ENCODE assay signal across 11 cellular contexts in the genomic region with DNA sequence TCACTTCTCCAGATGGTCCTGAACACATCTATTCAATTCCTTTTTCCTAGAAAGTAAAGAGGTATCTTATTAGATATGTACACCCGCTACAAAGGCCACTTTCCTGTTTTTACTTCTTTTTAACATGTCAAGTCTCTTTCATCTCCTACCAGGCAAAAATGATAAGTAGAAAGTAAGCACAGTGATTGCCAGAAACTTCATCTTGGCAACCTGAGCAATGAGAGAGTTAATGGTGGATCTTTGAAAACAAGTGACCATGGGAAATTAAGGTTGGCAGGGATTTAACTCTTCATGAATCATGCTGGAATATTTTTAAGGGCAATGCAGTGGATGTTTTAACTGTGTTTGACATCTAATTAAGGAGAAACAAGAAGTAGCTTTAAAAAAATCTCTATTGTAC. TPM values are rescaled to one million over a fixed set of nuclear protein-coding genes. Genes with fewer than 3 reads are reported as not detected.
DNase-seq lines count a peak whose midpoint lies in the region; ATAC-seq, FAIRE-seq and TF ChIP-seq lines count a peak whose summit lies in the region.
"Had no signal": no experiment of that assay in that cellular context is flagged by ENCODE, and none has a peak within 500 bp of the region (broad histone marks: within the 10 kb centered on the region; RNA-seq: fewer than 3 reads in every experiment).

No MANE protein-coding gene starts in this region.

- H2AFZ ChIP-seq in keratinocyte (ENCODE audit: control insufficient read depth, low read length) = peak overlapping the region; percentile 62

- intact Hi-C loops in left ventricle myocardium inferior (cut with micrococcal nuclease) = loop anchor here (5.0 kb wide), 1 partner anchor 215 kb away; no protein-coding TSS in a partner anchor
- intact Hi-C loops in Right ventricle myocardium superior (cut with DNase I) = no loop called here
- intact Hi-C loops in adrenal gland (cut with DNase I) = no loop called here

- H3K36me3 ChIP-seq in left ventricle myocardium inferior (no peaks in the 10 kb centered on the region), keratinocyte (ENCODE audit: control insufficient read depth in 2 of 2, extremely low read depth in 1 of 2, insufficient read depth in 2 of 2, low read length in 2 of 2) (no peaks in the 10 kb centered on the region), adrenal gland (replicated peaks in 1 of 2) (no peaks in the 10 kb centered on the region), brain microvascular endothelial cell (replicated peaks) (no peaks in the 10 kb centered on the region)

- H3K4me1 ChIP-seq in left ventricle myocardium inferior = peaks cover 22% of the 10 kb centered on the region
- H3K4me1 ChIP-seq in keratinocyte (ENCODE audit: control insufficient read depth, extremely low read depth, insufficient read depth, low read length) = peaks cover 21% of the 10 kb centered on the region
- H3K4me1 ChIP-seq in adrenal gland (replicated peaks in 1 of 2) = peaks cover 10% of the 10 kb centered on the region in 2 donors

- H4K20me1 ChIP-seq in keratinocyte (ENCODE audit: control insufficient read depth, extremely low read depth, insufficient read depth, low read length) = no peaks in the 10 kb centered on the region

- peaks cover 2% of the 10 kb centered on the region for H3K79me2 ChIP-seq in keratinocyte (ENCODE audit: control insufficient read depth, insufficient read depth, low read length)

- H3K27me3 ChIP-seq in left ventricle myocardium inferior (ENCODE audit: low read depth) (no peaks in the 10 kb centered on the region), keratinocyte (ENCODE audit: control insufficient read depth, extremely low read depth, insufficient read depth, low read length) (no peaks in the 10 kb centered on the region), adrenal gland (no peaks in the 10 kb centered on the region), brain microvascular endothelial cell (replicated peaks) (no peaks in the 10 kb centered on the region)

- no peak for TF ChIP-seq CTCF in left ventricle myocardium inferior (IDR thresholded peaks at IDR 0.05; ENCODE audit: borderline replicate concordance)
- no peak for TF ChIP-seq CTCF in keratinocyte (optimal IDR thresholded peaks at IDR 0.05 in 1 of 3, IDR thresholded peaks at IDR 0.05 in 1 of 3, conservative IDR thresholded peaks at IDR 0.05 in 1 of 3; ENCODE audit: extremely low read depth in 1 of 3, insufficient read depth in 2 of 3, low read length in 3 of 3)
- no peak for TF ChIP-seq CTCF in adrenal gland (IDR thresholded peaks at IDR 0.05)
- TF ChIP-seq CTCF in GM13976 (IDR thresholded peaks at IDR 0.05; ENCODE audit: borderline replicate concordance, control extremely low read depth, extremely low read depth, insufficient read depth, missing control alignments) = no peak
- TF ChIP-seq CTCF in brain microvascular endothelial cell (IDR thresholded peaks at IDR 0.05; ENCODE audit: low read depth, low read length, missing control alignments) = no peak

- H3K4me2 ChIP-seq in keratinocyte (ENCODE audit: control insufficient read depth, extremely low read depth, insufficient read depth, low read depth, low read length) = peak overlapping the region; percentile 7

- no peak for TF ChIP-seq POLR2A in adrenal gland (IDR thresholded peaks at IDR 0.05)

- dilution Hi-C loops in keratinocyte (cut with MboI; ENCODE audit: extremely low pct_ligation_motif_present, low sequenced_read_pairs) = no loop called here

- H3K4me3 ChIP-seq in left ventricle myocardium inferior = peak overlapping the region; percentile 5
- H3K4me3 ChIP-seq in keratinocyte (ENCODE audit: control insufficient read depth in 2 of 3, extremely low read depth in 1 of 3, insufficient read depth in 2 of 3, low read depth in 1 of 3, low read length in 3 of 3) = no peak overlapping the region
- H3K4me3 ChIP-seq in adrenal gland = no peak overlapping the region
- H3K4me3 ChIP-seq in brain microvascular endothelial cell (ENCODE audit: low read depth, low read length) = no peak overlapping the region

- no peak overlapping the region for H3K27ac ChIP-seq in left ventricle myocardium inferior (replicated peaks)
- no peak overlapping the region for H3K27ac ChIP-seq in keratinocyte (ENCODE audit: control insufficient read depth, insufficient read depth, low read length)
- no peak overlapping the region for H3K27ac ChIP-seq in adrenal gland
- H3K27ac ChIP-seq in brain microvascular endothelial cell = no peak overlapping the region

- no peak for ATAC-seq in Right ventricle myocardium superior (ENCODE audit: poor library complexity)

- H3K9me1 ChIP-seq in keratinocyte (ENCODE audit: control insufficient read depth, extremely low read depth, insufficient read depth, low read length) = no peaks in the 10 kb centered on the region

- H3K9me3 ChIP-seq in left ventricle myocardium inferior (replicated peaks) = no peaks in the 10 kb centered on the region
- H3K9me3 ChIP-seq in keratinocyte (ENCODE audit: control insufficient read depth, low read depth, low read length) = no peaks in the 10 kb centered on the region
- H3K9me3 ChIP-seq in adrenal gland (replicated peaks in 1 of 3) = no peaks in the 10 kb centered on the region

- WGBS in adrenal gland, 4 donors = 68 to 93% (median 76%) methylated on average over 1 of the region's 1 CpG

- in situ Hi-C loops in GM13976 (cut with MboI; ENCODE audit: low sequenced_read_pairs, unreplicated experiment) (no loop called here), brain microvascular endothelial cell (cut with HindIII; ENCODE audit: low pct_ligation_motif_present, low sequenced_read_pairs) (no loop called here)

- peak; percentile 44 for FAIRE-seq in keratinocyte (lab: Jason Lieb, UNC)

- H3K9ac ChIP-seq in keratinocyte (ENCODE audit: control insufficient read depth, extremely low read depth, insufficient read depth, low read length) = no peak overlapping the region

- DNase-seq in left ventricle myocardium inferior (no peak), Right ventricle myocardium superior (no peak), astrocyte of the hippocampus (ENCODE audit: low read depth, low spot score) (peak; percentile 52), keratinocyte (ENCODE audit: low read depth, low spot score) (no peak), adrenal gland (no peak), GM13976 (ENCODE audit: low spot score) (no peak), brain microvascular endothelial cell (no peak), activated gamma-delta T cell (lab: John Stamatoyannopoulos, UW) (no peak)
- DNase-seq: activated CD4-positive, alpha-beta T cell treated with anti-CD3 and anti-CD28 coated beads for 4 hours; GOT3; SHP77 treated with DMSO at 0.1 percent for 48 hours had no signal

RNA-seq across cellular contexts. Expression of gene SEMA3A, which starts 2.7 kb away (rescaled TPM):
- total RNA-seq in left ventricle myocardium inferior = 1.9 TPM
- 2.2 TPM for total RNA-seq in Right ventricle myocardium superior
- polyA plus RNA-seq in keratinocyte = 0.90 to 3.7 TPM (median 2.1 TPM) in 3 replicates
- 0.80 TPM for polyA plus RNA-seq in keratinocyte (2011; ENCODE audit: low read depth)
- 0.52 and 1.1 TPM in 2 replicates for polyA plus RNA-seq in keratinocyte (2011; cell fraction: cytosol; rRNA removed)
- polyA plus RNA-seq in keratinocyte (2011; cell fraction: nucleus; rRNA removed) = 2.2 and 3.1 TPM in 2 replicates
- 0.16 and 3.5 TPM in 2 replicates for polyA plus RNA-seq in keratinocyte (2012; ENCODE audit: low replicate concordance)
- polyA minus RNA-seq in keratinocyte = 2.2 to 6.3 TPM (median 3.3 TPM) in 3 replicates
- polyA minus RNA-seq in keratinocyte (2011; cell fraction: cytosol; rRNA and poly(A)+ RNA removed) = 0.38 TPM
- polyA minus RNA-seq in keratinocyte (2011; cell fraction: nucleus; rRNA and poly(A)+ RNA removed) = 2.0 and 7.4 TPM in 2 replicates
- total RNA-seq in adrenal gland = 10 to 100 TPM in 1 of 8 donors, 1 to 10 TPM in 5, under 1 TPM in 2; 0.69 to 14.7 (median 1.6) TPM
- under 1 TPM; 0.24 to 0.53 (median 0.24) TPM for polyA plus RNA-seq in adrenal gland
